Comparison of ENCODE assay signal across 1 cellular context in genomic region chr11:65083834-65084597, GRCh38.
A peak's percentile ranks its signal among the peaks of the same experiment; 100 is the strongest.
TF ChIP-seq lines count a peak whose summit lies in the region.

Gene CDCA5, minus strand, starts transcription at chr11:65084040. Its CDS starts 62 bp downstream, at chr11:65083978.
Gene ZFPL1, plus strand, starts transcription at chr11:65084222. Its CDS starts 477 bp downstream, at chr11:65084699.

TF ChIP-seq in WTC11, 78 proteins besides CTCF, POLR2A, EP300 and RAD21 (continued from another document and continues in another):
- no peak for TF ChIP-seq ZNF317 (CRISPR knock-in tag; IDR thresholded peaks at IDR 0.05; ENCODE audit: borderline replicate concordance, low read depth)
- TF ChIP-seq PRRX2 (CRISPR knock-in tag; IDR thresholded peaks at IDR 0.05): no peak
- no peak for TF ChIP-seq ATF6 (CRISPR knock-in tag; IDR thresholded peaks at IDR 0.05)
- TF ChIP-seq NFE2L1 (CRISPR knock-in tag; IDR thresholded peaks at IDR 0.05): peak; percentile 89; the same call in 1 of the 2 replicates
- TF ChIP-seq ZNF425 (CRISPR knock-in tag; conservative IDR thresholded peaks at IDR 0.05): no peak
- TF ChIP-seq ARID4B (CRISPR knock-in tag; IDR thresholded peaks at IDR 0.05; ENCODE audit: borderline replicate concordance): peak; percentile 94
- TF ChIP-seq TP53 (CRISPR knock-in tag; IDR thresholded peaks at IDR 0.05): no peak
- TF ChIP-seq CREM (CRISPR knock-in tag; IDR thresholded peaks at IDR 0.05): peak; percentile 99
- TF ChIP-seq ZNF532 (CRISPR knock-in tag; IDR thresholded peaks at IDR 0.05; ENCODE audit: borderline replicate concordance): no peak
- no peak for TF ChIP-seq AFF4 (CRISPR knock-in tag; IDR thresholded peaks at IDR 0.05; ENCODE audit: borderline replicate concordance)
- peak; percentile 80; the same call in 1 of the 2 replicates for TF ChIP-seq ATF1 (CRISPR knock-in tag; IDR thresholded peaks at IDR 0.05)
- peak; percentile 56; the same call in 1 of the 2 replicates for TF ChIP-seq HMGXB4 (CRISPR knock-in tag; IDR thresholded peaks at IDR 0.05)
- no peak for TF ChIP-seq STAT6 (CRISPR knock-in tag; conservative IDR thresholded peaks at IDR 0.05; ENCODE audit: low read depth)
- TF ChIP-seq ZNF396 (CRISPR knock-in tag; IDR thresholded peaks at IDR 0.05; ENCODE audit: borderline replicate concordance): no peak
- no peak for TF ChIP-seq JAZF1 (CRISPR knock-in tag; IDR thresholded peaks at IDR 0.05)
- TF ChIP-seq ZNF219 (CRISPR knock-in tag; IDR thresholded peaks at IDR 0.05; ENCODE audit: borderline replicate concordance): peak; percentile 56; the same call in 1 of the 2 replicates
- TF ChIP-seq ZBTB21 (CRISPR knock-in tag; IDR thresholded peaks at IDR 0.05; ENCODE audit: borderline replicate concordance): no peak
- no peak for TF ChIP-seq PRDM15 (CRISPR knock-in tag; IDR thresholded peaks at IDR 0.05)
- no peak for TF ChIP-seq GRHL2 (CRISPR knock-in tag; IDR thresholded peaks at IDR 0.05; ENCODE audit: insufficient replicate concordance, severe bottlenecking)
